In the genomic region with DNA sequence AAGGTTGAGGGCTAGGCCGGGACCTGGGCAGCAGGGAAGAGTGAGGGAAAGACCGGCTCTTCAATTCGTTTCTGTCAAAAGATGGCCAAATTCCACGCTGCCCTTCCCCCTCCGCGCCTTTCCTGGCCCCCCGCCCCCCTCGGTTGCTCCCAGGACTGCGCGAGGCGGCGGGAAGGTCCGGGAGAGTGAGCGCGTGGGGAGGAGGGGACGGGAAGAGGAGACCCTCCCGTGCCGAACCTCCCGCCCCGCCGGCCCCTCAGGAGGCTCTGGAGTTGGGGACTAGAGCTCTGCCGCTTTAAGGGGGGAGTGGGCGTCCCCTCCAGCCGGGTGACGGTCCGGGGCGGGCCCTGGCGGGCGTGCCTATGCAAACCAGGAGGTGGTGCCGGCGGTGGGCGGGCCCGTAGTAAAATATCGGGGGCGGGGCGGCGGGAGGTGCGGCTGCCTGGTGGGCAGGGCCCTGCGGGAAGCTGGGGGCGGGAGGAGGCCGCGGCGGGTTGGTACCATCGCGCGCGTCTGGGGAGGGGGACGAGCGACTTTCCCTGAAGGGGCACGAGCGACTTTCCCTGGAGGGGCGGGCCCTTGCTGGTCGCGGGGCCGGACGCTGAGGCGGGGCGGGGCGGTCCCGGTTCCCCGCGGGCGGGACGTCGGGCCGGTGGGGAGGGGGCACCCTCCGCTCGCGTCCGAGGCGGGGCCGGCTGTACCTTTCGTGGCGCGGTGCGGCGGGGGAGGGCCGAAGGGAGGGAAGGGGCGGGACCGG, we compare ENCODE assay signal across 8 cellular contexts. TPM values are rescaled to one million over a fixed set of nuclear protein-coding genes. Genes with fewer than 3 reads are reported as not detected.
A peak's percentile ranks its signal among the peaks of the same experiment; 100 is the strongest.
DNase-seq lines count a peak whose midpoint lies in the region; ATAC-seq, FAIRE-seq and TF ChIP-seq lines count a peak whose summit lies in the region.

No MANE protein-coding gene starts in this region.

- H3K9me3 Mint-ChIP-seq in WTC11: no peaks in the 10 kb centered on the region

- peaks cover 46% of the 10 kb centered on the region for H3K4me1 Mint-ChIP-seq in WTC11

- ATAC-seq in A549 (peak; percentile 87 to 96), HG03159 (IDR thresholded peaks at IDR 0.05; ENCODE audit: unreplicated experiment) (peak; percentile 73), WTC11 (peak; percentile 87)

- TF ChIP-seq CTCF in A549 (IDR thresholded peaks at IDR 0.05) (no peak), WTC11 (IDR thresholded peaks at IDR 0.05) (no peak), cardiac fibroblast (IDR thresholded peaks at IDR 0.05; ENCODE audit: low read depth, low read length) (no peak)

- H3K4me3 ChIP-seq in A549 (peak overlapping the region; percentile 98), cardiac fibroblast (replicated peaks in 1 of 2; ENCODE audit: low read depth in 2 of 2, low read length in 2 of 2) (peak overlapping the region; percentile 61 to 70)

- peaks cover 7% of the 10 kb centered on the region; the same call in 2 of the 3 replicates for H3K4me1 ChIP-seq in A549

- H3K9me3 ChIP-seq in A549: no peaks in the 10 kb centered on the region; the same call in 2 of the 3 replicates

- TF ChIP-seq RAD21 in A549 (conservative IDR thresholded peaks at IDR 0.05 in 1 of 2, IDR thresholded peaks at IDR 0.05 in 1 of 2): no peak

- TF ChIP-seq EP300 in A549 (IDR thresholded peaks at IDR 0.05): no peak

- peaks cover under 1% of the 10 kb centered on the region for H3K36me3 Mint-ChIP-seq in WTC11

- FAIRE-seq in A549 (lab: Jason Lieb, UNC): no peak

- H3K27ac Mint-ChIP-seq in WTC11: no peak overlapping the region

- WGBS in A549 (ENCODE audit: missing lambda C conversion rate): 0% methylated on average over 11 of the region's 80 CpGs

- CTCF ChIA-PET in A549 (lab: Yijun Ruan, JAX) (interaction anchor here (1.0 to 1.9 kb wide), 5 partner anchors 61 to 293 kb away, joined by 3 to 6 read pairs (median 3); no protein-coding TSS in a partner anchor), WTC11 (lab: Charles Lee) (interaction anchor here (0.6 to 2.4 kb wide), 13 partner anchors 18 to 326 kb away, joined by 3 to 31 read pairs (median 5); a partner anchor contains a TSS)

- peak overlapping the region; percentile 83 for H3K4me3 Mint-ChIP-seq in WTC11

- in situ Hi-C loops in GM18951 (cut with MboI; ENCODE audit: low sequenced_read_pairs, unreplicated experiment): no loop called here

- H3K27me3 Mint-ChIP-seq in WTC11 (ENCODE audit: low read depth): peaks cover 13% of the 10 kb centered on the region

- peak overlapping the region; percentile 91 to 97 for H3K27ac ChIP-seq in A549

- POLR2A ChIA-PET in A549 (lab: Yijun Ruan, JAX): interaction anchor here (1.0 to 1.9 kb wide), 5 partner anchors 9 to 63 kb away, joined by 4 to 8 read pairs (median 5); a partner anchor contains a TSS
- POLR2A ChIA-PET in WTC11 (lab: Charles Lee): interaction anchor here (0.6 to 3.6 kb wide), 11 partner anchors 12 to 183 kb away, joined by 3 to 72 read pairs (median 7); a partner anchor contains a TSS

- H3K4me2 ChIP-seq in A549: peak overlapping the region; percentile 95

- peak; percentile 79 to 92 for DNase-seq in A549 (ENCODE audit: low read depth in 1 of 2, low spot score in 1 of 2)
- DNase-seq in NCI-H2227 (lab: John Stamatoyannopoulos, UW; ENCODE audit: unreplicated experiment): peak; percentile 100
- peak; percentile 98 for DNase-seq in WTC11 (ENCODE audit: low spot score)
- DNase-seq in cardiac fibroblast (ENCODE audit: low read depth in 2 of 2): peak; percentile 95 to 99
- peak; percentile 84 for DNase-seq in inferior parietal cortex (ENCODE audit: extremely low spot score)
- peak; percentile 87 for DNase-seq in smooth muscle cell of the brain vasculature (ENCODE audit: low read depth, low spot score)

- TF ChIP-seq POLR2A in A549 (IDR thresholded peaks at IDR 0.05; ENCODE audit: low read length): peak; percentile 55
- TF ChIP-seq POLR2A in GM18951 (IDR thresholded peaks at IDR 0.05; ENCODE audit: extremely low read depth, insufficient read depth, insufficient read length): peak; percentile 39

TF ChIP-seq in A549, 52 proteins besides CTCF, POLR2A, EP300 and RAD21 (continues in another document):
- no peak for TF ChIP-seq ZFP36 (IDR thresholded peaks at IDR 0.05; ENCODE audit: borderline replicate concordance, partially characterized antibody)
- TF ChIP-seq CEBPB (IDR thresholded peaks at IDR 0.05): no peak
- TF ChIP-seq, protein P1, sequence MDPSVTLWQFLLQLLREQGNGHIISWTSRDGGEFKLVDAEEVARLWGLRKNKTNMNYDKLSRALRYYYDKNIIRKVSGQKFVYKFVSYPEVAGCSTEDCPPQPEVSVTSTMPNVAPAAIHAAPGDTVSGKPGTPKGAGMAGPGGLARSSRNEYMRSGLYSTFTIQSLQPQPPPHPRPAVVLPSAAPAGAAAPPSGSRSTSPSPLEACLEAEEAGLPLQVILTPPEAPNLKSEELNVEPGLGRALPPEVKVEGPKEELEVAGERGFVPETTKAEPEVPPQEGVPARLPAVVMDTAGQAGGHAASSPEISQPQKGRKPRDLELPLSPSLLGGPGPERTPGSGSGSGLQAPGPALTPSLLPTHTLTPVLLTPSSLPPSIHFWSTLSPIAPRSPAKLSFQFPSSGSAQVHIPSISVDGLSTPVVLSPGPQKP (IDR thresholded peaks at IDR 0.05; ENCODE audit: low read depth, low read length): no peak
- no peak for TF ChIP-seq GATA3 (IDR thresholded peaks at IDR 0.05; ENCODE audit: borderline replicate concordance)
- no peak for TF ChIP-seq RARB (CRISPR knock-in tag; IDR thresholded peaks at IDR 0.05)
- TF ChIP-seq SMC3 (IDR thresholded peaks at IDR 0.05): 0 out of 3 replicates have a peak, but pooled peaks have one; percentile 6
- TF ChIP-seq HDAC2 (IDR thresholded peaks at IDR 0.05): no peak
- no peak for TF ChIP-seq KDM1A (IDR thresholded peaks at IDR 0.05; ENCODE audit: low read depth)
- TF ChIP-seq TFCP2L1 (CRISPR knock-in tag; IDR thresholded peaks at IDR 0.05): no peak
- TF ChIP-seq MYC (IDR thresholded peaks at IDR 0.05; ENCODE audit: borderline replicate concordance, low read length): no peak
- TF ChIP-seq, protein P2, sequence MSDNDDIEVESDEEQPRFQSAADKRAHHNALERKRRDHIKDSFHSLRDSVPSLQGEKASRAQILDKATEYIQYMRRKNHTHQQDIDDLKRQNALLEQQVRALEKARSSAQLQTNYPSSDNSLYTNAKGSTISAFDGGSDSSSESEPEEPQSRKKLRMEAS (IDR thresholded peaks at IDR 0.05): peak; percentile 68
- TF ChIP-seq HOXB5 (CRISPR knock-in tag; IDR thresholded peaks at IDR 0.05): no peak
- no peak for TF ChIP-seq CHD4 (IDR thresholded peaks at IDR 0.05; ENCODE audit: borderline replicate concordance)
- TF ChIP-seq HOXB13 (CRISPR knock-in tag; IDR thresholded peaks at IDR 0.05; ENCODE audit: low read depth): no peak

TF ChIP-seq in WTC11, 78 proteins besides CTCF, POLR2A, EP300 and RAD21 (continues in another document):
- TF ChIP-seq, protein P3, sequence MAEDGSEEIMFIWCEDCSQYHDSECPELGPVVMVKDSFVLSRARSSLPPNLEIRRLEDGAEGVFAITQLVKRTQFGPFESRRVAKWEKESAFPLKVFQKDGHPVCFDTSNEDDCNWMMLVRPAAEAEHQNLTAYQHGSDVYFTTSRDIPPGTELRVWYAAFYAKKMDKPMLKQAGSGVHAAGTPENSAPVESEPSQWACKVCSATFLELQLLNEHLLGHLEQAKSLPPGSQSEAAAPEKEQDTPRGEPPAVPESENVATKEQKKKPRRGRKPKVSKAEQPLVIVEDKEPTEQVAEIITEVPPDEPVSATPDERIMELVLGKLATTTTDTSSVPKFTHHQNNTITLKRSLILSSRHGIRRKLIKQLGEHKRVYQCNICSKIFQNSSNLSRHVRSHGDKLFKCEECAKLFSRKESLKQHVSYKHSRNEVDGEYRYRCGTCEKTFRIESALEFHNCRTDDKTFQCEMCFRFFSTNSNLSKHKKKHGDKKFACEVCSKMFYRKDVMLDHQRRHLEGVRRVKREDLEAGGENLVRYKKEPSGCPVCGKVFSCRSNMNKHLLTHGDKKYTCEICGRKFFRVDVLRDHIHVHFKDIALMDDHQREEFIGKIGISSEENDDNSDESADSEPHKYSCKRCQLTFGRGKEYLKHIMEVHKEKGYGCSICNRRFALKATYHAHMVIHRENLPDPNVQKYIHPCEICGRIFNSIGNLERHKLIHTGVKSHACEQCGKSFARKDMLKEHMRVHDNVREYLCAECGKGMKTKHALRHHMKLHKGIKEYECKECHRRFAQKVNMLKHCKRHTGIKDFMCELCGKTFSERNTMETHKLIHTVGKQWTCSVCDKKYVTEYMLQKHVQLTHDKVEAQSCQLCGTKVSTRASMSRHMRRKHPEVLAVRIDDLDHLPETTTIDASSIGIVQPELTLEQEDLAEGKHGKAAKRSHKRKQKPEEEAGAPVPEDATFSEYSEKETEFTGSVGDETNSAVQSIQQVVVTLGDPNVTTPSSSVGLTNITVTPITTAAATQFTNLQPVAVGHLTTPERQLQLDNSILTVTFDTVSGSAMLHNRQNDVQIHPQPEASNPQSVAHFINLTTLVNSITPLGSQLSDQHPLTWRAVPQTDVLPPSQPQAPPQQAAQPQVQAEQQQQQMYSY (CRISPR knock-in tag; IDR thresholded peaks at IDR 0.05): peak; percentile 44; the same call in 1 of the 2 replicates
- TF ChIP-seq ETV6 (CRISPR knock-in tag; IDR thresholded peaks at IDR 0.05) (peak; percentile 34; the same call in 1 of the 2 replicates), KAT7 (CRISPR knock-in tag; IDR thresholded peaks at IDR 0.05; ENCODE audit: borderline replicate concordance) (0 out of 2 replicates have a peak, but pooled peaks have one; percentile 23), PRRX2 (CRISPR knock-in tag; IDR thresholded peaks at IDR 0.05) (0 out of 2 replicates have a peak, but pooled peaks have one; percentile 38), ZNF317 (CRISPR knock-in tag; IDR thresholded peaks at IDR 0.05; ENCODE audit: borderline replicate concordance, low read depth) (no peak), HMGA2 (CRISPR knock-in tag; IDR thresholded peaks at IDR 0.05) (no peak), SP1 (CRISPR knock-in tag; conservative IDR thresholded peaks at IDR 0.05) (peak; percentile 76), ZNF232 (CRISPR knock-in tag; IDR thresholded peaks at IDR 0.05) (0 out of 2 replicates have a peak, but pooled peaks have one; percentile 51)
- TF ChIP-seq, protein P4, sequence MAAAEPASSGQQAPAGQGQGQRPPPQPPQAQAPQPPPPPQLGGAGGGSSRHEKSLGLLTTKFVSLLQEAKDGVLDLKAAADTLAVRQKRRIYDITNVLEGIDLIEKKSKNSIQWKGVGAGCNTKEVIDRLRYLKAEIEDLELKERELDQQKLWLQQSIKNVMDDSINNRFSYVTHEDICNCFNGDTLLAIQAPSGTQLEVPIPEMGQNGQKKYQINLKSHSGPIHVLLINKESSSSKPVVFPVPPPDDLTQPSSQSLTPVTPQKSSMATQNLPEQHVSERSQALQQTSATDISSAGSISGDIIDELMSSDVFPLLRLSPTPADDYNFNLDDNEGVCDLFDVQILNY (CRISPR knock-in tag; IDR thresholded peaks at IDR 0.05): peak; percentile 50; the same call in 1 of the 2 replicates

RNA-seq across cellular contexts. Expression of a gene that starts 58.2 kb away (rescaled TPM):
- polyA plus RNA-seq in A549 (2011; rRNA removed) (4.4 and 7.4 TPM in 2 replicates), A549 (2017; fragmentation: RNase III; extraction: RNeasy Plus Mini Kit Qiagen cat#74134 plus additional on column Dnase treatment) (4.7 to 6.0 TPM (median 5.5 TPM) in 3 replicates)
- 4.2 and 5.5 TPM in 2 replicates for polyA plus RNA-seq in A549 (2012; cell fraction: cytosol; rRNA removed)
- 4.3 and 5.1 TPM in 2 replicates for polyA plus RNA-seq in A549 (2012; cell fraction: nucleus; rRNA removed)
- 7.1 and 8.3 TPM in 2 replicates for polyA minus RNA-seq in A549 (2011; rRNA and poly(A)+ RNA removed)
- 55.5 to 60.3 TPM (median 59.5 TPM) in 3 replicates for total RNA-seq in WTC11 (2021)

Comparison
In these comparisons a context has a peak if more than half of its experiments do, and no peak if none do; other contexts are left out.
1. Peak in every context shown above with its lines: DNase-seq, ATAC-seq, H3K4me3 ChIP-seq and H3K27ac ChIP-seq.